In the genomic region with DNA sequence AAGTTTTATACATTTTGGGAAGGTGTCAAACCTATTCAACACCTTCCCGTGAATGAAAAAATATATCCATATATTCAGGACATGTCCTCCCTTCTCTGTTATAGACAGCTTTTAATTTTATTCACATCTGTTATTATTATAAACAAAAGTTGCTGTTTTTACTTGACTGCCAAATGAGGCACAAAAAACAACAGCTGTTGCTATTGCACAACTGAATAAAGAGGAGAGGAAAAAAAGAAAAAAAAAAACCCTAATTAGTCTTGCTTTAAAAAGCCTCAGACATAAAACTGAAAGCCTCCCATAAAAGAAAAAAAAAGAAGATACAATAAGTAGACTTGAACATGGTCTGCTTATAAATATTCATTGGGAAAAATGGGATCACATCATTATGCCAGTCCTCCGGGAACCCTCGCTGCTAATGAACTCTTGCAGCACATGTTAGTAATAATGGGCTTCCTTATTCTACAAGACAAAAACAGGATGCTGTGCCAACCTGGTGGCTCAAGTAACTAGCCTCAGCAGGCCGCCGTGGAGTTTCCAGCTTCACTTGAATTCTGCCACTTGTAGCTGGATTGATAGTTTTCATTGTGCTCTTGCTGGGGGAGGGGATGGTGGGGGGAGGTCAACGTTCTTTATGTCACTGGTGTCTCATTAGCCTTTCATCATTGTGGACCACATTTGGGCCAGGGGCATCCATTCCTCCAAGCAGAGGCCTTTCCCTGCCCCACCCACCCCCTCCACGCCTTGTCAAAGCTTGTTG, we compare ENCODE assay signal across 1 cellular context.
TF ChIP-seq lines count a peak whose summit lies in the region.

No MANE protein-coding gene starts in this region.

TF ChIP-seq in HEK293, 187 proteins besides CTCF, POLR2A, EP300 and RAD21 (continued from another document):
- TF ChIP-seq, protein P1, sequence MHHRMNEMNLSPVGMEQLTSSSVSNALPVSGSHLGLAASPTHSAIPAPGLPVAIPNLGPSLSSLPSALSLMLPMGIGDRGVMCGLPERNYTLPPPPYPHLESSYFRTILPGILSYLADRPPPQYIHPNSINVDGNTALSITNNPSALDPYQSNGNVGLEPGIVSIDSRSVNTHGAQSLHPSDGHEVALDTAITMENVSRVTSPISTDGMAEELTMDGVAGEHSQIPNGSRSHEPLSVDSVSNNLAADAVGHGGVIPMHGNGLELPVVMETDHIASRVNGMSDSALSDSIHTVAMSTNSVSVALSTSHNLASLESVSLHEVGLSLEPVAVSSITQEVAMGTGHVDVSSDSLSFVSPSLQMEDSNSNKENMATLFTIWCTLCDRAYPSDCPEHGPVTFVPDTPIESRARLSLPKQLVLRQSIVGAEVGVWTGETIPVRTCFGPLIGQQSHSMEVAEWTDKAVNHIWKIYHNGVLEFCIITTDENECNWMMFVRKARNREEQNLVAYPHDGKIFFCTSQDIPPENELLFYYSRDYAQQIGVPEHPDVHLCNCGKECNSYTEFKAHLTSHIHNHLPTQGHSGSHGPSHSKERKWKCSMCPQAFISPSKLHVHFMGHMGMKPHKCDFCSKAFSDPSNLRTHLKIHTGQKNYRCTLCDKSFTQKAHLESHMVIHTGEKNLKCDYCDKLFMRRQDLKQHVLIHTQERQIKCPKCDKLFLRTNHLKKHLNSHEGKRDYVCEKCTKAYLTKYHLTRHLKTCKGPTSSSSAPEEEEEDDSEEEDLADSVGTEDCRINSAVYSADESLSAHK (tag by site-specific recombination; IDR thresholded peaks at IDR 0.05) = 0 out of 2 replicates have a peak, but pooled peaks have one; percentile 25
- TF ChIP-seq ZNF830 (tag by site-specific recombination; IDR thresholded peaks at IDR 0.05; ENCODE audit: low read depth) (no peak), ZNF239 (tag by site-specific recombination; IDR thresholded peaks at IDR 0.05) (no peak), SCRT2 (tag by site-specific recombination; IDR thresholded peaks at IDR 0.05) (peak; percentile 28; the same call in 1 of the 2 replicates), ZNF626 (tag by site-specific recombination; IDR thresholded peaks at IDR 0.05) (no peak), ZNF560 (tag by site-specific recombination; IDR thresholded peaks at IDR 0.05; ENCODE audit: borderline replicate concordance) (no peak)
